Comparison of ENCODE assay signal across 27 cellular contexts in genomic region chr3:157251685-157252084, GRCh38.
"Had no signal": no experiment of that assay in that cellular context is flagged by ENCODE, and none has a peak within 500 bp of the region (broad histone marks: within the 10 kb centered on the region; RNA-seq: fewer than 3 reads in every experiment).

No MANE protein-coding gene starts in this region.

- DNase-seq: islet precursor cell; lower lobe of right lung; mammary epithelial cell; mesenchymal stem cell; naive B cell; natural killer cell; nephron progenitor cell; occipital lobe; psoas muscle; stimulated activated CD4-positive, alpha-beta T cell treated with anti-CD3 and anti-CD28 coated beads, Interleukin-12 subunit alpha, Interleukin-12 subunit beta, amount 100 ng/mL, for 4 hours; stimulated activated CD4-positive, alpha-beta T cell treated with anti-CD3 and anti-CD28 coated beads, Interleukin-15, amount 100 ng/mL, for 24 hours; stimulated activated CD4-positive, alpha-beta T cell treated with anti-CD3 and anti-CD28 coated beads, Interleukin-2, amount 100 ng/mL, for 24 hours; stimulated activated CD4-positive, alpha-beta T cell treated with anti-CD3 and anti-CD28 coated beads, Interleukin-4, amount 100 ng/mL, for 1 hour; stimulated activated naive B cell treated with anti-CD40 and anti-IgM and Interleukin-4, amounts not matched to agents 10 μg/mL and 1 μg/mL and 100 μg/mL, for 72 hours; stimulated activated naive CD8-positive, alpha-beta T cell treated with anti-CD3 and anti-CD28 coated beads, Interleukin-15, Interleukin-2, amounts not matched to agents 100 U/mL and 50 U/mL, for 24 hours; stomach; testis; thyroid gland; transverse colon; upper lobe of left lung had no signal

- ATAC-seq: lower lobe of right lung; natural killer cell; psoas muscle; sciatic nerve; stimulated activated naive B cell treated with anti-CD40 and anti-IgM and Interleukin-4, amounts not matched to agents 10 μg/mL and 1 μg/mL and 100 μg/mL, for 72 hours; stimulated activated naive CD8-positive, alpha-beta T cell treated with anti-CD3 and anti-CD28 coated beads, Interleukin-15, Interleukin-2, amounts not matched to agents 100 U/mL and 50 U/mL, for 24 hours had no signal

- H3K27ac ChIP-seq: hepatocyte, lower lobe of right lung, neural progenitor cell, neutrophil, parathyroid adenoma, psoas muscle, stomach, testis, thyroid gland, transverse colon, upper lobe of left lung, vagina had no signal

- H3K27me3 ChIP-seq: hepatocyte, neural progenitor cell, neutrophil, stomach, testis, thyroid gland, transverse colon, upper lobe of left lung, vagina had no signal

- H3K9me3 ChIP-seq: lower lobe of right lung, neutrophil, psoas muscle, stomach, testis, thyroid gland, transverse colon, upper lobe of left lung, vagina had no signal

- H3K36me3 ChIP-seq: neural progenitor cell, neutrophil, stomach, thyroid gland, transverse colon, upper lobe of left lung, vagina had no signal

- H3K4me3 ChIP-seq: hepatocyte, lower lobe of right lung, neural progenitor cell, psoas muscle, skin epidermis, stomach, testis, thyroid gland, transverse colon, upper lobe of left lung, vagina had no signal

- H3K9ac ChIP-seq: neural progenitor cell, parathyroid adenoma had no signal
